Comparison of ENCODE assay signal across 2 cellular contexts in the genomic region with DNA sequence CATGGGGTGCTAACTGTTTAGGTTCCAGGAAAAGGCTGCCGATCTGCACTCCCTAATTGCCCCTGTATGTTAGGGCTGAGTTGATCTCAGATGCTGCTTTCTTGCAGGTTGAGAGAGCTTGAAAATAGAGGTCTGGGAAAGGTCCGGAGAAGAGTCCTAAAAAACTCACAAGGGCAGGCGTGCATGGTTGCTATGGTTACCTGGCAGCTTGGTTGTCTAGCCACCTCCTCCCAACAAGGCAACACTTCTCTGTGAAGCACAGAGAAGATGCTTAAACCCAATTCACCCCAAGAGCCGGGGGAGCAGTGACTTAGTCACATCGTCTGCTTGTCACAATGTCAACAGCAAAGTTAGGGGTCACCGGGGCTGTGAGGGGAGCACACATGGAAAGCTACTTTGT.
TF ChIP-seq lines count a peak whose summit lies in the region.

No MANE protein-coding gene starts in this region.

TF ChIP-seq in GM23338, 12 proteins besides CTCF, POLR2A, EP300 and RAD21 (continues in another document):
- TF ChIP-seq, protein P1, sequence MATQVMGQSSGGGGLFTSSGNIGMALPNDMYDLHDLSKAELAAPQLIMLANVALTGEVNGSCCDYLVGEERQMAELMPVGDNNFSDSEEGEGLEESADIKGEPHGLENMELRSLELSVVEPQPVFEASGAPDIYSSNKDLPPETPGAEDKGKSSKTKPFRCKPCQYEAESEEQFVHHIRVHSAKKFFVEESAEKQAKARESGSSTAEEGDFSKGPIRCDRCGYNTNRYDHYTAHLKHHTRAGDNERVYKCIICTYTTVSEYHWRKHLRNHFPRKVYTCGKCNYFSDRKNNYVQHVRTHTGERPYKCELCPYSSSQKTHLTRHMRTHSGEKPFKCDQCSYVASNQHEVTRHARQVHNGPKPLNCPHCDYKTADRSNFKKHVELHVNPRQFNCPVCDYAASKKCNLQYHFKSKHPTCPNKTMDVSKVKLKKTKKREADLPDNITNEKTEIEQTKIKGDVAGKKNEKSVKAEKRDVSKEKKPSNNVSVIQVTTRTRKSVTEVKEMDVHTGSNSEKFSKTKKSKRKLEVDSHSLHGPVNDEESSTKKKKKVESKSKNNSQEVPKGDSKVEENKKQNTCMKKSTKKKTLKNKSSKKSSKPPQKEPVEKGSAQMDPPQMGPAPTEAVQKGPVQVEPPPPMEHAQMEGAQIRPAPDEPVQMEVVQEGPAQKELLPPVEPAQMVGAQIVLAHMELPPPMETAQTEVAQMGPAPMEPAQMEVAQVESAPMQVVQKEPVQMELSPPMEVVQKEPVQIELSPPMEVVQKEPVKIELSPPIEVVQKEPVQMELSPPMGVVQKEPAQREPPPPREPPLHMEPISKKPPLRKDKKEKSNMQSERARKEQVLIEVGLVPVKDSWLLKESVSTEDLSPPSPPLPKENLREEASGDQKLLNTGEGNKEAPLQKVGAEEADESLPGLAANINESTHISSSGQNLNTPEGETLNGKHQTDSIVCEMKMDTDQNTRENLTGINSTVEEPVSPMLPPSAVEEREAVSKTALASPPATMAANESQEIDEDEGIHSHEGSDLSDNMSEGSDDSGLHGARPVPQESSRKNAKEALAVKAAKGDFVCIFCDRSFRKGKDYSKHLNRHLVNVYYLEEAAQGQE (IDR thresholded peaks at IDR 0.05; ENCODE audit: unreplicated experiment): no peak
- TF ChIP-seq, protein P2, sequence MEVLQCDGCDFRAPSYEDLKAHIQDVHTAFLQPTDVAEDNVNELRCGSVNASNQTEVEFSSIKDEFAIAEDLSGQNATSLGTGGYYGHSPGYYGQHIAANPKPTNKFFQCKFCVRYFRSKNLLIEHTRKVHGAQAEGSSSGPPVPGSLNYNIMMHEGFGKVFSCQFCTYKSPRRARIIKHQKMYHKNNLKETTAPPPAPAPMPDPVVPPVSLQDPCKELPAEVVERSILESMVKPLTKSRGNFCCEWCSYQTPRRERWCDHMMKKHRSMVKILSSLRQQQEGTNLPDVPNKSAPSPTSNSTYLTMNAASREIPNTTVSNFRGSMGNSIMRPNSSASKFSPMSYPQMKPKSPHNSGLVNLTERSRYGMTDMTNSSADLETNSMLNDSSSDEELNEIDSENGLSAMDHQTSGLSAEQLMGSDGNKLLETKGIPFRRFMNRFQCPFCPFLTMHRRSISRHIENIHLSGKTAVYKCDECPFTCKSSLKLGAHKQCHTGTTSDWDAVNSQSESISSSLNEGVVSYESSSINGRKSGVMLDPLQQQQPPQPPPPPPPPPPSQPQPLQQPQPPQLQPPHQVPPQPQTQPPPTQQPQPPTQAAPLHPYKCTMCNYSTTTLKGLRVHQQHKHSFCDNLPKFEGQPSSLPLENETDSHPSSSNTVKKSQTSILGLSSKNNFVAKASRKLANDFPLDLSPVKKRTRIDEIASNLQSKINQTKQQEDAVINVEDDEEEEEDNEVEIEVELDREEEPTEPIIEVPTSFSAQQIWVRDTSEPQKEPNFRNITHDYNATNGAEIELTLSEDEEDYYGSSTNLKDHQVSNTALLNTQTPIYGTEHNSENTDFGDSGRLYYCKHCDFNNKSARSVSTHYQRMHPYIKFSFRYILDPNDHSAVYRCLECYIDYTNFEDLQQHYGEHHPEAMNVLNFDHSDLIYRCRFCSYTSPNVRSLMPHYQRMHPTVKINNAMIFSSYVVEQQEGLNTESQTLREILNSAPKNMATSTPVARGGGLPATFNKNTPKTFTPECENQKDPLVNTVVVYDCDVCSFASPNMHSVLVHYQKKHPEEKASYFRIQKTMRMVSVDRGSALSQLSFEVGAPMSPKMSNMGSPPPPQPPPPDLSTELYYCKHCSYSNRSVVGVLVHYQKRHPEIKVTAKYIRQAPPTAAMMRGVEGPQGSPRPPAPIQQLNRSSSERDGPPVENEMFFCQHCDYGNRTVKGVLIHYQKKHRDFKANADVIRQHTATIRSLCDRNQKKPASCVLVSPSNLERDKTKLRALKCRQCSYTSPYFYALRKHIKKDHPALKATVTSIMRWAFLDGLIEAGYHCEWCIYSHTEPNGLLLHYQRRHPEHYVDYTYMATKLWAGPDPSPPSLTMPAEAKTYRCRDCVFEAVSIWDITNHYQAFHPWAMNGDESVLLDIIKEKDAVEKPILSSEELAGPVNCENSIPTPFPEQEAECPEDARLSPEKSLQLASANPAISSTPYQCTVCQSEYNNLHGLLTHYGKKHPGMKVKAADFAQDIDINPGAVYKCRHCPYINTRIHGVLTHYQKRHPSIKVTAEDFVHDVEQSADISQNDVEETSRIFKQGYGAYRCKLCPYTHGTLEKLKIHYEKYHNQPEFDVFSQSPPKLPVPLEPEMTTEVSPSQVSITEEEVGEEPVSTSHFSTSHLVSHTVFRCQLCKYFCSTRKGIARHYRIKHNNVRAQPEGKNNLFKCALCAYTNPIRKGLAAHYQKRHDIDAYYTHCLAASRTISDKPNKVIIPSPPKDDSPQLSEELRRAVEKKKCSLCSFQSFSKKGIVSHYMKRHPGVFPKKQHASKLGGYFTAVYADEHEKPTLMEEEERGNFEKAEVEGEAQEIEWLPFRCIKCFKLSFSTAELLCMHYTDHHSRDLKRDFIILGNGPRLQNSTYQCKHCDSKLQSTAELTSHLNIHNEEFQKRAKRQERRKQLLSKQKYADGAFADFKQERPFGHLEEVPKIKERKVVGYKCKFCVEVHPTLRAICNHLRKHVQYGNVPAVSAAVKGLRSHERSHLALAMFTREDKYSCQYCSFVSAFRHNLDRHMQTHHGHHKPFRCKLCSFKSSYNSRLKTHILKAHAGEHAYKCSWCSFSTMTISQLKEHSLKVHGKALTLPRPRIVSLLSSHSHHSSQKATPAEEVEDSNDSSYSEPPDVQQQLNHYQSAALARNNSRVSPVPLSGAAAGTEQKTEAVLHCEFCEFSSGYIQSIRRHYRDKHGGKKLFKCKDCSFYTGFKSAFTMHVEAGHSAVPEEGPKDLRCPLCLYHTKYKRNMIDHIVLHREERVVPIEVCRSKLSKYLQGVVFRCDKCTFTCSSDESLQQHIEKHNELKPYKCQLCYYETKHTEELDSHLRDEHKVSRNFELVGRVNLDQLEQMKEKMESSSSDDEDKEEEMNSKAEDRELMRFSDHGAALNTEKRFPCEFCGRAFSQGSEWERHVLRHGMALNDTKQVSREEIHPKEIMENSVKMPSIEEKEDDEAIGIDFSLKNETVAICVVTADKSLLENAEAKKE (CRISPR knock-in tag; IDR thresholded peaks at IDR 0.05): no peak
- TF ChIP-seq NANOG (IDR thresholded peaks at IDR 0.05; ENCODE audit: borderline replicate concordance) (no peak), ZNF114 (CRISPR knock-in tag; IDR thresholded peaks at IDR 0.05) (no peak), ZNF331 (CRISPR knock-in tag; IDR thresholded peaks at IDR 0.05; ENCODE audit: low read depth) (no peak), EZH2 (IDR thresholded peaks at IDR 0.05; ENCODE audit: low read depth, unreplicated experiment) (no peak), JUNB (IDR thresholded peaks at IDR 0.05; ENCODE audit: unreplicated experiment) (no peak), STAT1 (IDR thresholded peaks at IDR 0.05; ENCODE audit: unreplicated experiment) (no peak), CREB1 (CRISPR knock-in tag; IDR thresholded peaks at IDR 0.05; ENCODE audit: low read depth) (no peak)
- TF ChIP-seq, protein P3, sequence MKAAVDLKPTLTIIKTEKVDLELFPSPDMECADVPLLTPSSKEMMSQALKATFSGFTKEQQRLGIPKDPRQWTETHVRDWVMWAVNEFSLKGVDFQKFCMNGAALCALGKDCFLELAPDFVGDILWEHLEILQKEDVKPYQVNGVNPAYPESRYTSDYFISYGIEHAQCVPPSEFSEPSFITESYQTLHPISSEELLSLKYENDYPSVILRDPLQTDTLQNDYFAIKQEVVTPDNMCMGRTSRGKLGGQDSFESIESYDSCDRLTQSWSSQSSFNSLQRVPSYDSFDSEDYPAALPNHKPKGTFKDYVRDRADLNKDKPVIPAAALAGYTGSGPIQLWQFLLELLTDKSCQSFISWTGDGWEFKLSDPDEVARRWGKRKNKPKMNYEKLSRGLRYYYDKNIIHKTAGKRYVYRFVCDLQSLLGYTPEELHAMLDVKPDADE (IDR thresholded peaks at IDR 0.05): no peak

TF ChIP-seq in K562, 482 proteins besides CTCF, POLR2A, EP300 and RAD21:
- TF ChIP-seq, protein P4, sequence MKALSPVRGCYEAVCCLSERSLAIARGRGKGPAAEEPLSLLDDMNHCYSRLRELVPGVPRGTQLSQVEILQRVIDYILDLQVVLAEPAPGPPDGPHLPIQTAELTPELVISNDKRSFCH (CRISPR knock-in tag; IDR thresholded peaks at IDR 0.05): no peak
- TF ChIP-seq, protein P4 (tag; IDR thresholded peaks at IDR 0.05): no peak
- TF ChIP-seq RFX5 (IDR thresholded peaks at IDR 0.05; ENCODE audit: low read depth, low read length) (no peak), RBM14 (IDR thresholded peaks at IDR 0.05; ENCODE audit: borderline replicate concordance, insufficient read depth, low read depth, low read length) (no peak), ZBTB1 (CRISPR knock-in tag; IDR thresholded peaks at IDR 0.05; ENCODE audit: borderline replicate concordance, low read depth) (no peak), RFX1 (IDR thresholded peaks at IDR 0.05) (peak; percentile 85)
TF ChIP-seq in K562: peak in this region for 1.
